Comparison of ENCODE assay signal across 12 cellular contexts in genomic region chr19:2035590-2035991, GRCh38. TPM values are rescaled to one million over a fixed set of nuclear protein-coding genes. Genes with fewer than 3 reads are reported as not detected.
A peak's percentile ranks its signal among the peaks of the same experiment; 100 is the strongest.
DNase-seq lines count a peak whose midpoint lies in the region; ATAC-seq and TF ChIP-seq lines count a peak whose summit lies in the region.
"Had no signal": no experiment of that assay in that cellular context is flagged by ENCODE, and none has a peak within 500 bp of the region (broad histone marks: within the 10 kb centered on the region; RNA-seq: fewer than 3 reads in every experiment).

No MANE protein-coding gene starts in this region.

- TF ChIP-seq CTCF in OCI-LY1 (IDR thresholded peaks at IDR 0.05; ENCODE audit: low read length): no peak
- TF ChIP-seq CTCF in endodermal cell (conservative IDR thresholded peaks at IDR 0.05): no peak
- no peak for TF ChIP-seq CTCF in spleen (IDR thresholded peaks at IDR 0.05 in 8 of 11, conservative IDR thresholded peaks at IDR 0.05 in 3 of 11)

- H3K4me2 ChIP-seq in OCI-LY1 (ENCODE audit: low read length): peak overlapping the region; percentile 43

- H4K20me1 ChIP-seq in OCI-LY1 (ENCODE audit: insufficient read depth, low read length): no peaks in the 10 kb centered on the region

- intact Hi-C loops in spleen (cut with DNase I; ENCODE audit: low total_unique reads): no loop called here

- no peak overlapping the region for H3K9ac ChIP-seq in OCI-LY1 (ENCODE audit: low read length)
- H3K9ac ChIP-seq in endodermal cell (ENCODE audit: extremely low read depth, low read length, poor library complexity, severe bottlenecking): no peak overlapping the region

- no peak for TF ChIP-seq POLR2A in spleen (IDR thresholded peaks at IDR 0.05)

- H3K27ac ChIP-seq in OCI-LY1 (ENCODE audit: low read depth, low read length, poor library complexity, severe bottlenecking): peak overlapping the region; percentile 53
- no peak overlapping the region for H3K27ac ChIP-seq in endodermal cell (ENCODE audit: low read depth, low read length)
- H3K27ac ChIP-seq in spleen: peak overlapping the region in 4 of 8 donors; percentile 36 to 91 (median 66)

- no peak for ATAC-seq in GM18517 (IDR thresholded peaks at IDR 0.05; ENCODE audit: unreplicated experiment)

- peaks cover 15% of the 10 kb centered on the region for H3K9me3 Mint-ChIP-seq in endodermal cell

- H3F3A ChIP-seq in OCI-LY1 (ENCODE audit: insufficient read depth, low read length): 0 out of 2 replicates have a peak, but pooled peaks cover 5% of the 10 kb centered on the region

- 91 to 97% methylated on average over 6 to 14 of the region's 14 CpGs for WGBS in endodermal cell (ENCODE audit: insufficient coverage in 1 of 2, insufficient read length in 1 of 2), 2 experiments
- WGBS in spleen, 5 donors: 83 to 89% (median 88%) methylated on average over 9 to 14 of the region's 14 CpGs

- no peak overlapping the region for H2AFZ ChIP-seq in OCI-LY1 (ENCODE audit: low read length)

- H3K27ac Mint-ChIP-seq in endodermal cell: no peak overlapping the region

- no peaks in the 10 kb centered on the region for H3K4me1 Mint-ChIP-seq in endodermal cell

- no peaks in the 10 kb centered on the region for H3K27me3 ChIP-seq in OCI-LY1 (ENCODE audit: insufficient read depth, low read length)
- H3K27me3 ChIP-seq in endodermal cell (ENCODE audit: control insufficient read depth, insufficient read depth, low read length, poor library complexity, severe bottlenecking): no peaks in the 10 kb centered on the region
- no peaks in the 10 kb centered on the region for H3K27me3 ChIP-seq in spleen (replicated peaks in 1 of 7)

- no peaks in the 10 kb centered on the region for H3K9me2 ChIP-seq in OCI-LY1 (ENCODE audit: low read depth, low read length)

- no peak overlapping the region for H3K4me3 ChIP-seq in OCI-LY1 (ENCODE audit: low read depth, low read length, poor library complexity, severe bottlenecking)
- no peak overlapping the region for H3K4me3 ChIP-seq in endodermal cell (ENCODE audit: low read length)
- H3K4me3 ChIP-seq in spleen: no peak overlapping the region

- DNase-seq in NCI-H748 (lab: John Stamatoyannopoulos, UW; ENCODE audit: unreplicated experiment) (peak; percentile 7), NCI-H748 treated with DMSO at 0.1 percent for 48 hours (lab: John Stamatoyannopoulos, UW) (no peak), endodermal cell (peak; percentile 81), spleen (peak; percentile 77), HPDE6-E6E7 (ENCODE audit: extremely low spot score) (no peak)
- DNase-seq in stimulated activated CD4-positive, alpha-beta T cell treated with anti-CD3 and anti-CD28 coated beads, Interleukin-2, amount 100 ng/mL, for 24 hours: no peak
- DNase-seq: GOT3, NCI-H526 treated with DMSO at 0.1 percent for 48 hours, SIG-M5 had no signal

- no peaks in the 10 kb centered on the region for H3K79me2 ChIP-seq in OCI-LY1 (ENCODE audit: insufficient read depth, low read length)

- H3K4me1 ChIP-seq in OCI-LY1 (ENCODE audit: insufficient read depth, low read length, severe bottlenecking): peaks cover 28% of the 10 kb centered on the region
- no peaks in the 10 kb centered on the region for H3K4me1 ChIP-seq in endodermal cell (ENCODE audit: control insufficient read depth, insufficient read depth, low read length)
- peaks cover 32 to 89% (median 69%) of the 10 kb centered on the region in 6 donors for H3K4me1 ChIP-seq in spleen

- H3K4me3 Mint-ChIP-seq in endodermal cell: no peak overlapping the region

- H3K36me3 ChIP-seq in OCI-LY1 (ENCODE audit: insufficient read depth, low read length): peaks cover 24% of the 10 kb centered on the region
- peaks cover 17% of the 10 kb centered on the region for H3K36me3 ChIP-seq in endodermal cell (ENCODE audit: control insufficient read depth, insufficient read depth, low read length)
- H3K36me3 ChIP-seq in spleen: peaks cover 0 to 33% (median 29%) of the 10 kb centered on the region in 6 donors

- peaks cover 13% of the 10 kb centered on the region for H3K36me3 Mint-ChIP-seq in endodermal cell (ENCODE audit: low read depth)

- H3K9me3 ChIP-seq in OCI-LY1 (ENCODE audit: low read length): no peaks in the 10 kb centered on the region
- no peaks in the 10 kb centered on the region for H3K9me3 ChIP-seq in endodermal cell (ENCODE audit: control insufficient read depth, low read length)
- H3K9me3 ChIP-seq in spleen: peaks cover 4 to 13% (median 9%) of the 10 kb centered on the region in 8 donors

- no peaks in the 10 kb centered on the region for H3K27me3 Mint-ChIP-seq in endodermal cell (ENCODE audit: insufficient read depth)
- H3K27me3 Mint-ChIP-seq: CD8-positive, alpha-beta memory T cell had no signal

RNA-seq across cellular contexts. Expression of gene MKNK2, which starts 15.5 kb away (rescaled TPM):
- total RNA-seq in endodermal cell (100 to 1,000 TPM; 120 to 123 TPM), spleen (100 to 1,000 TPM; 212 to 389 (median 265) TPM)
- polyA plus RNA-seq in endodermal cell (2013, experiment 1 of 2): 63.1 TPM
- polyA plus RNA-seq in endodermal cell (2013, experiment 2 of 2): 58.0 TPM
- polyA plus RNA-seq in spleen: 100 to 1,000 TPM in 1 of 3 donors, 10 to 100 TPM in 2; 88.2 to 154 (median 90.0) TPM

RNA-seq across cellular contexts. Expression of gene BTBD2, which starts 20.1 kb away (rescaled TPM):
- total RNA-seq in endodermal cell: 100 to 1,000 TPM; 107 to 112 TPM
- polyA plus RNA-seq in endodermal cell (2013, experiment 1 of 2): 113 TPM
- polyA plus RNA-seq in endodermal cell (2013, experiment 2 of 2): 99.4 TPM
- total RNA-seq in spleen: 10 to 100 TPM; 47.6 to 77.1 (median 65.5) TPM
- 10 to 100 TPM; 29.1 to 53.0 (median 31.2) TPM for polyA plus RNA-seq in spleen

Comparison
In these comparisons a context has a peak if more than half of its experiments do, and no peak if none do; other contexts are left out.
1. DNase-seq: peak in NCI-H748 (single experiment), endodermal cell (single experiment) and spleen (single experiment); none in NCI-H748 treated with DMSO at 0.1 percent for 48 hours (single experiment), HPDE6-E6E7 (single experiment) and stimulated activated CD4-positive, alpha-beta T cell treated with anti-CD3 and anti-CD28 coated beads, Interleukin-2, amount 100 ng/mL, for 24 hours (0 of 2).